Comparison of ENCODE assay signal across 10 cellular contexts in the genomic region with DNA sequence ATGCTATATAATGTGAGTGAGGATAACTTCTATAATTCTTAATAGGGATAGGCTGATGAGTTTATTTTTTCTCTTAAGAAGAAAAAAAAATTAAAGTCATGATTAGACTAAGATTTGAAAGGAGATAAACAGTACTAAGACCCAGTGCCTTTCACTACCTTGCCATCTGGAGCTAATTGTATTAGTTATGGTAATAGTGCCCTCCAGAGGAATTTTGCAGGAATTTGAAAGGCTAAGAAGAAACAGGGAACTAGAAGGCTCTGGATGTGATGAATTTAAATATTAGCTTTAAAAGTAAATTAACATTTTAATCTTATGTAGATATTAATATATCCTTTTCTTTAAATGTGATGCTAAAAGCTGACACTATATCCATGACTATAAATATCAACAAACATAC. TPM values are rescaled to one million over a fixed set of nuclear protein-coding genes. Genes with fewer than 3 reads are reported as not detected.
A peak's percentile ranks its signal among the peaks of the same experiment; 100 is the strongest.
DNase-seq lines count a peak whose midpoint lies in the region; ATAC-seq and TF ChIP-seq lines count a peak whose summit lies in the region.
"Had no signal": no experiment of that assay in that cellular context is flagged by ENCODE, and none has a peak within 500 bp of the region (broad histone marks: within the 10 kb centered on the region; RNA-seq: fewer than 3 reads in every experiment).

No MANE protein-coding gene starts in this region.

- peaks cover 3% of the 10 kb centered on the region for H3K27me3 Mint-ChIP-seq in chondrocyte (ENCODE audit: low read depth)
- no peaks in the 10 kb centered on the region for H3K27me3 Mint-ChIP-seq in activated CD8-positive, alpha-beta T cell treated with anti-CD3 and anti-CD28 coated beads for 36 hours
- H3K27me3 Mint-ChIP-seq: CD4-positive, CD25-positive, alpha-beta regulatory T cell had no signal

- intact Hi-C loops in mucosa of descending colon (cut with DNase I, micrococcal nuclease): loop anchor here in 1 of 2 donors (5.0 kb wide), 1 partner anchor 82 kb away; no protein-coding TSS in a partner anchor
- intact Hi-C loops in activated CD8-positive, alpha-beta T cell treated with anti-CD3 and anti-CD28 coated beads for 36 hours (cut with micrococcal nuclease): loop anchor here (2.0 kb wide), 1 partner anchor 66 kb away; no protein-coding TSS in a partner anchor

- H3K4me3 ChIP-seq in neural cell (ENCODE audit: low read length): no peak overlapping the region
- no peak overlapping the region for H3K4me3 ChIP-seq in mucosa of descending colon

- H3K9me3 Mint-ChIP-seq in chondrocyte (ENCODE audit: low read depth): no peaks in the 10 kb centered on the region
- H3K9me3 Mint-ChIP-seq in activated CD8-positive, alpha-beta T cell treated with anti-CD3 and anti-CD28 coated beads for 36 hours: peaks cover 2% of the 10 kb centered on the region

- no peaks in the 10 kb centered on the region for H3K4me1 Mint-ChIP-seq in chondrocyte (ENCODE audit: low read depth)
- H3K4me1 Mint-ChIP-seq in activated CD8-positive, alpha-beta T cell treated with anti-CD3 and anti-CD28 coated beads for 36 hours (ENCODE audit: low read depth): no peaks in the 10 kb centered on the region
- H3K4me1 Mint-ChIP-seq: CD4-positive, CD25-positive, alpha-beta regulatory T cell had no signal

- no peaks in the 10 kb centered on the region for H3K4me1 ChIP-seq in mucosa of descending colon (ENCODE audit: low read depth)

- H3K27me3 ChIP-seq in neural cell (ENCODE audit: insufficient read depth, low read depth, low read length): no peaks in the 10 kb centered on the region

- H3K9ac ChIP-seq in neural cell (ENCODE audit: low read length): no peak overlapping the region

- CTCF ChIA-PET in activated CD8-positive, alpha-beta T cell treated with anti-CD3 and anti-CD28 coated beads for 36 hours (lab: Charles Lee): interaction anchor here (0.7 to 1.2 kb wide), 2 partner anchors 85 to 204 kb away, joined by 3 read pairs; no protein-coding TSS in a partner anchor

- POLR2A ChIA-PET in activated CD8-positive, alpha-beta T cell treated with anti-CD3 and anti-CD28 coated beads for 36 hours (lab: Charles Lee): no interaction called here

- H4K20me1 ChIP-seq in neural cell (ENCODE audit: insufficient read depth): no peaks in the 10 kb centered on the region

- TF ChIP-seq EP300 in neural cell (conservative IDR thresholded peaks at IDR 0.05; ENCODE audit: poor library complexity, severe bottlenecking): no peak

- no peak overlapping the region for H3K4me2 ChIP-seq in neural cell (ENCODE audit: low read length)

- no peaks in the 10 kb centered on the region for H3F3A ChIP-seq in neural cell (ENCODE audit: insufficient read depth, low read length, poor library complexity, severe bottlenecking)

- H3K79me2 ChIP-seq in neural cell (replicated peaks; ENCODE audit: insufficient read depth, low read length): no peaks in the 10 kb centered on the region

- H3K36me3 ChIP-seq in neural cell (ENCODE audit: insufficient read depth, low read length) (no peaks in the 10 kb centered on the region), mucosa of descending colon (ENCODE audit: low read depth) (no peaks in the 10 kb centered on the region)

- no peaks in the 10 kb centered on the region for H3K9me2 ChIP-seq in neural cell (ENCODE audit: insufficient read depth, low read length)

- DNase-seq in NCI-H524 (lab: John Stamatoyannopoulos, UW): peak; percentile 15 to 69
- no peak for DNase-seq in NCI-H524 treated with DMSO at 0.1 percent for 48 hours (lab: John Stamatoyannopoulos, UW)
- DNase-seq in NCI-H345 (lab: John Stamatoyannopoulos, UW): peak; percentile 59
- no peak for DNase-seq in chondrocyte (ENCODE audit: low spot score)
- no peak for DNase-seq in mucosa of descending colon
- DNase-seq in activated CD8-positive, alpha-beta T cell treated with anti-CD3 and anti-CD28 coated beads for 36 hours: no peak
- DNase-seq: CD4-positive, CD25-positive, alpha-beta regulatory T cell had no signal

- no peak overlapping the region for H3K27ac Mint-ChIP-seq in chondrocyte (ENCODE audit: unreplicated experiment)
- no peak overlapping the region for H3K27ac Mint-ChIP-seq in activated CD8-positive, alpha-beta T cell treated with anti-CD3 and anti-CD28 coated beads for 36 hours
- H3K27ac Mint-ChIP-seq: CD4-positive, CD25-positive, alpha-beta regulatory T cell had no signal

- no peaks in the 10 kb centered on the region for H3K36me3 Mint-ChIP-seq in chondrocyte (ENCODE audit: low read depth)
- H3K36me3 Mint-ChIP-seq in activated CD8-positive, alpha-beta T cell treated with anti-CD3 and anti-CD28 coated beads for 36 hours (ENCODE audit: low read depth): no peaks in the 10 kb centered on the region
- H3K36me3 Mint-ChIP-seq: CD4-positive, CD25-positive, alpha-beta regulatory T cell had no signal

- TF ChIP-seq CTCF in chondrocyte (IDR thresholded peaks at IDR 0.05): peak; percentile 81
- peak; percentile 74 for TF ChIP-seq CTCF in neural cell (IDR thresholded peaks at IDR 0.05; ENCODE audit: poor library complexity, severe bottlenecking)
- TF ChIP-seq CTCF in mucosa of descending colon (IDR thresholded peaks at IDR 0.05): no peak
- no peak for TF ChIP-seq CTCF in activated CD8-positive, alpha-beta T cell treated with anti-CD3 and anti-CD28 coated beads for 36 hours (IDR thresholded peaks at IDR 0.05)

- H3K27ac ChIP-seq in neural cell (ENCODE audit: low read length): no peak overlapping the region

- peak; percentile 86 for TF ChIP-seq RAD21 in neural cell (conservative IDR thresholded peaks at IDR 0.05)

- H3K9me3 ChIP-seq in neural cell (ENCODE audit: low read length) (no peaks in the 10 kb centered on the region), mucosa of descending colon (no peaks in the 10 kb centered on the region)

- ATAC-seq in mucosa of descending colon: no peak
- ATAC-seq in esophagus mucosa: no peak
- ATAC-seq in activated CD8-positive, alpha-beta T cell treated with anti-CD3 and anti-CD28 coated beads for 36 hours: no peak

- H3K4me3 Mint-ChIP-seq in chondrocyte (ENCODE audit: unreplicated experiment): no peak overlapping the region
- H3K4me3 Mint-ChIP-seq in activated CD8-positive, alpha-beta T cell treated with anti-CD3 and anti-CD28 coated beads for 36 hours: no peak overlapping the region
- H3K4me3 Mint-ChIP-seq: CD4-positive, CD25-positive, alpha-beta regulatory T cell had no signal

- no peak overlapping the region for H2AFZ ChIP-seq in neural cell (ENCODE audit: low read depth, low read length)

TF ChIP-seq in neural cell, 6 proteins besides CTCF, POLR2A, EP300 and RAD21:
- TF ChIP-seq SMC3 (conservative IDR thresholded peaks at IDR 0.05; ENCODE audit: poor library complexity): peak; percentile 86
- no peak for TF ChIP-seq MXI1 (conservative IDR thresholded peaks at IDR 0.05; ENCODE audit: poor library complexity, severe bottlenecking)

RNA-seq across cellular contexts. Expression of a gene that starts 36.6 kb away (rescaled TPM):
- not detected in 3 replicates for total RNA-seq in chondrocyte
- polyA plus RNA-seq in neural cell: not detected in 2 replicates
- not detected in 2 replicates for polyA minus RNA-seq in neural cell
- under 1 TPM; 0.23 to 0.43 (median 0.32) TPM for total RNA-seq in mucosa of descending colon
- total RNA-seq in esophagus mucosa: 5.8 TPM
- not detected for total RNA-seq in activated CD8-positive, alpha-beta T cell treated with anti-CD3 and anti-CD28 coated beads for 36 hours
- total RNA-seq: CD4-positive, CD25-positive, alpha-beta regulatory T cell; T-helper 2 cell treated with Interferon-gamma antibody and Interleukin-4, amounts not matched to agents 100 ng/mL and 5 ng/mL, for 36 hours had no signal
- polyA plus RNA-seq: CD4-positive, CD25-positive, alpha-beta regulatory T cell had no signal

Comparison
In these comparisons a context has a peak if more than half of its experiments do, and no peak if none do; other contexts are left out.
1. DNase-seq: peak in NCI-H524 (2 of 2) and NCI-H345 (single experiment); none in NCI-H524 treated with DMSO at 0.1 percent for 48 hours (single experiment), chondrocyte (single experiment), mucosa of descending colon (0 of 3) and activated CD8-positive, alpha-beta T cell treated with anti-CD3 and anti-CD28 coated beads for 36 hours (single experiment).
2. CTCF ChIP-seq: peak in chondrocyte (single experiment) and neural cell (single experiment); none in mucosa of descending colon (single experiment) and activated CD8-positive, alpha-beta T cell treated with anti-CD3 and anti-CD28 coated beads for 36 hours (single experiment).